ENCODE assay signal across 23 cellular contexts in the genomic region with DNA sequence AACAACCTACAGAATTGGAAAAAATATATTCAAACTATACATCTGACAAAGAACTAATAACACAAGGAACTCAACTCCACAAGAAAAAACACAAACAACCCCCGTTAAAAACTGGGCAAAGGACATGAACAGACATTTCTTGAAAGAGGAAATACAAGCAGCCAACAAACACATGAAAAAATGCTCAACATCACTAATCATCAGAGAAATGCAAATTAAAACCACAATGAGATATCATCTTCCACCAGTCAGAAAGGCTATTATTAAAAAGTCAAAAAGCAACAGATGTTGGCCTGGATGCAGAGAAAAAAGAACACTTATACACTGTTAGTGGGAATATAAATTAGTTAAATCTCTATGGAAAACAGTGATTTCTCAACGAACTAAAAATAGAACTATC.
A peak's percentile ranks its signal among the peaks of the same experiment; 100 is the strongest.
DNase-seq lines count a peak whose midpoint lies in the region; ATAC-seq and TF ChIP-seq lines count a peak whose summit lies in the region.
"Had no signal": no experiment of that assay in that cellular context is flagged by ENCODE, and none has a peak within 500 bp of the region (broad histone marks: within the 10 kb centered on the region; RNA-seq: fewer than 3 reads in every experiment).

No MANE protein-coding gene starts in this region.

- no peak for TF ChIP-seq CTCF in KMS-11 (conservative IDR thresholded peaks at IDR 0.05; ENCODE audit: low read depth, low read length)
- no peak for TF ChIP-seq CTCF in fibroblast of pulmonary artery (IDR thresholded peaks at IDR 0.05; ENCODE audit: low read length, missing control alignments)

- peak; percentile 5 for DNase-seq in DMS 273 treated with DMSO at 0.1 percent for 48 hours (lab: John Stamatoyannopoulos, UW)
- DNase-seq in amniotic epithelial cell (ENCODE audit: low read depth), result peak; percentile 24
- peak; percentile 19 for DNase-seq in fibroblast of pulmonary artery (ENCODE audit: low read depth)
- DNase-seq in foreskin melanocyte, result no peak
- no peak for DNase-seq in activated T-helper 1 cell treated with anti-CD3 and anti-CD28 coated beads, Interleukin-12 subunit alpha, Interleukin-12 subunit beta, Interleukin-2, Interleukin-4 antibody, amounts not matched to agents 30 ng/mL and 10 ng/mL and 1 ng/mL, durations not matched to agents 14 hours and 24 hours and 36 hours (ENCODE audit: low spot score)
- DNase-seq in A172 (ENCODE audit: low spot score), result no peak
- DNase-seq: ACHN, AML-193, DMS153, GF-D8, KG1, NCI-H1092, NCI-H146, NCI-H2029 treated with DMSO at 0.1 percent for 48 hours, NCI-H446 treated with DMSO at 0.1 percent for 48 hours, OCI-M1 had no signal

- H3K27ac Mint-ChIP-seq in activated T-helper 1 cell treated with anti-CD3 and anti-CD28 coated beads, Interleukin-12 subunit alpha, Interleukin-12 subunit beta, Interleukin-2, Interleukin-4 antibody, amounts not matched to agents 30 ng/mL and 10 ng/mL and 1 ng/mL, durations not matched to agents 14 hours and 24 hours and 36 hours, result no peak overlapping the region
- H3K27ac Mint-ChIP-seq: CD14-positive monocyte; T-helper 1 cell treated with Interleukin-12 subunit alpha and Interleukin-12 subunit beta and Interleukin-4 antibody, amounts not matched to agents 30 μg/mL and 1 μg/mL, for 36 hours had no signal

- H3K27me3 ChIP-seq in KMS-11 (ENCODE audit: insufficient read depth, low read depth), result peaks cover 31% of the 10 kb centered on the region; the same call in 1 of the 2 replicates
- H3K27me3 ChIP-seq: SJSA1 had no signal

- H3K4me1 ChIP-seq in KMS-11 (ENCODE audit: low read depth, poor library complexity, severe bottlenecking), result peaks cover 31% of the 10 kb centered on the region
- H3K4me1 ChIP-seq: HAP-1, SJSA1 had no signal

- H4K20me1 ChIP-seq in KMS-11 (ENCODE audit: insufficient read depth), result no peaks in the 10 kb centered on the region

- no peaks in the 10 kb centered on the region for H3K36me3 Mint-ChIP-seq in activated T-helper 1 cell treated with anti-CD3 and anti-CD28 coated beads, Interleukin-12 subunit alpha, Interleukin-12 subunit beta, Interleukin-2, Interleukin-4 antibody, amounts not matched to agents 30 ng/mL and 10 ng/mL and 1 ng/mL, durations not matched to agents 14 hours and 24 hours and 36 hours (ENCODE audit: low read depth)
- H3K36me3 Mint-ChIP-seq: CD14-positive monocyte had no signal

- peaks cover 7% of the 10 kb centered on the region for H3K27me3 Mint-ChIP-seq in activated T-helper 1 cell treated with anti-CD3 and anti-CD28 coated beads, Interleukin-12 subunit alpha, Interleukin-12 subunit beta, Interleukin-2, Interleukin-4 antibody, amounts not matched to agents 30 ng/mL and 10 ng/mL and 1 ng/mL, durations not matched to agents 14 hours and 24 hours and 36 hours (ENCODE audit: insufficient read depth)

- H3K79me2 ChIP-seq in KMS-11 (ENCODE audit: insufficient read depth, low read depth), result no peaks in the 10 kb centered on the region

- peak overlapping the region; percentile 26 for H3K4me2 ChIP-seq in KMS-11

- no peak overlapping the region for H3K9ac ChIP-seq in KMS-11

- no peaks in the 10 kb centered on the region for H3K9me3 Mint-ChIP-seq in activated T-helper 1 cell treated with anti-CD3 and anti-CD28 coated beads, Interleukin-12 subunit alpha, Interleukin-12 subunit beta, Interleukin-2, Interleukin-4 antibody, amounts not matched to agents 30 ng/mL and 10 ng/mL and 1 ng/mL, durations not matched to agents 14 hours and 24 hours and 36 hours
- H3K9me3 Mint-ChIP-seq: T-helper 1 cell treated with Interleukin-12 subunit alpha and Interleukin-12 subunit beta and Interleukin-4 antibody, amounts not matched to agents 30 μg/mL and 1 μg/mL, for 36 hours had no signal

- no peaks in the 10 kb centered on the region for H3K36me3 ChIP-seq in KMS-11 (ENCODE audit: insufficient read depth)
- H3K36me3 ChIP-seq: HAP-1, SJSA1 had no signal

- intact Hi-C loops in activated T-helper 1 cell treated with anti-CD3 and anti-CD28 coated beads, Interleukin-12 subunit alpha, Interleukin-12 subunit beta, Interleukin-2, Interleukin-4 antibody, amounts not matched to agents 30 ng/mL and 10 ng/mL and 1 ng/mL, durations not matched to agents 14 hours and 24 hours and 36 hours (cut with micrococcal nuclease), result no loop called here

- H3K4me3 ChIP-seq in KMS-11 (IDR thresholded peaks at IDR 0.05; ENCODE audit: insufficient read depth, low read depth, low read length) (no peak overlapping the region), fibroblast of pulmonary artery (replicated peaks; ENCODE audit: low read depth, low read length) (no peak overlapping the region)
- H3K4me3 ChIP-seq: HAP-1, SJSA1 had no signal

- no peak overlapping the region for H3K27ac ChIP-seq in KMS-11
- H3K27ac ChIP-seq: SJSA1 had no signal

- ATAC-seq in HG03571 (IDR thresholded peaks at IDR 0.05; ENCODE audit: unreplicated experiment), result no peak
- ATAC-seq: HepG2 had no signal

- H3K4me1 Mint-ChIP-seq in activated T-helper 1 cell treated with anti-CD3 and anti-CD28 coated beads, Interleukin-12 subunit alpha, Interleukin-12 subunit beta, Interleukin-2, Interleukin-4 antibody, amounts not matched to agents 30 ng/mL and 10 ng/mL and 1 ng/mL, durations not matched to agents 14 hours and 24 hours and 36 hours (ENCODE audit: low read depth), result no peaks in the 10 kb centered on the region
- H3K4me1 Mint-ChIP-seq: CD14-positive monocyte had no signal

- H3K4me3 Mint-ChIP-seq in activated T-helper 1 cell treated with anti-CD3 and anti-CD28 coated beads, Interleukin-12 subunit alpha, Interleukin-12 subunit beta, Interleukin-2, Interleukin-4 antibody, amounts not matched to agents 30 ng/mL and 10 ng/mL and 1 ng/mL, durations not matched to agents 14 hours and 24 hours and 36 hours, result no peak overlapping the region
- H3K4me3 Mint-ChIP-seq: CD14-positive monocyte; T-helper 1 cell treated with Interleukin-12 subunit alpha and Interleukin-12 subunit beta and Interleukin-4 antibody, amounts not matched to agents 30 μg/mL and 1 μg/mL, for 36 hours had no signal

- no peak overlapping the region for H2AFZ ChIP-seq in KMS-11 (ENCODE audit: low read depth)

Comparison
In these comparisons a context has a peak if more than half of its experiments do, and no peak if none do; other contexts are left out.
1. DNase-seq: peak in DMS 273 treated with DMSO at 0.1 percent for 48 hours (single experiment), amniotic epithelial cell (single experiment) and fibroblast of pulmonary artery (single experiment); none in foreskin melanocyte (single experiment), activated T-helper 1 cell treated with anti-CD3 and anti-CD28 coated beads, Interleukin-12 subunit alpha, Interleukin-12 subunit beta, Interleukin-2, Interleukin-4 antibody, amounts not matched to agents 30 ng/mL and 10 ng/mL and 1 ng/mL, durations not matched to agents 14 hours and 24 hours and 36 hours (single experiment) and A172 (single experiment).